In genomic region chr18:9757851-9758587, GRCh38 we compare ENCODE assay signal across 16 cellular contexts. TPM values are rescaled to one million over a fixed set of nuclear protein-coding genes. Genes with fewer than 3 reads are reported as not detected.
DNase-seq lines count a peak whose midpoint lies in the region; ATAC-seq and TF ChIP-seq lines count a peak whose summit lies in the region.
"Had no signal": no experiment of that assay in that cellular context is flagged by ENCODE, and none has a peak within 500 bp of the region (broad histone marks: within the 10 kb centered on the region; RNA-seq: fewer than 3 reads in every experiment).

No MANE protein-coding gene starts in this region.

- no peak overlapping the region for H2BK120ac ChIP-seq in mesenchymal stem cell (ENCODE audit: low read depth, low read length)

- H2BK15ac ChIP-seq in mesenchymal stem cell (ENCODE audit: low read depth, poor library complexity, severe bottlenecking), result no peak overlapping the region

- no peak overlapping the region for H3K4me2 ChIP-seq in mesenchymal stem cell (ENCODE audit: low read length, poor library complexity, severe bottlenecking)

- peaks cover 14% of the 10 kb centered on the region for H3K79me1 ChIP-seq in mesenchymal stem cell (replicated peaks; ENCODE audit: low read length, poor library complexity, severe bottlenecking)

- no peak overlapping the region for H2AFZ ChIP-seq in mesenchymal stem cell (ENCODE audit: low read depth, low read length)

- H3K36me3 ChIP-seq in KOPT-K1 (ENCODE audit: insufficient read depth, low read length), result no peaks in the 10 kb centered on the region
- H3K36me3 ChIP-seq in mesenchymal stem cell (ENCODE audit: control insufficient read depth in 1 of 2, insufficient read depth in 2 of 2, low read depth in 1 of 2, low read length in 2 of 2), result no peaks in the 10 kb centered on the region
- H3K36me3 ChIP-seq in CD8-positive, alpha-beta memory T cell (ENCODE audit: insufficient read depth, low read length), result no peaks in the 10 kb centered on the region

- H3K4me3 ChIP-seq in astrocyte of the cerebellum (ENCODE audit: low read depth, low read length), result no peak overlapping the region
- H3K4me3 ChIP-seq in mesenchymal stem cell (ENCODE audit: insufficient read depth in 1 of 2, low read depth in 1 of 2, low read length in 2 of 2), result no peak overlapping the region
- no peak overlapping the region for H3K4me3 ChIP-seq in CD8-positive, alpha-beta memory T cell (ENCODE audit: low read length)
- H3K4me3 ChIP-seq: coronary artery had no signal

- CTCF ChIA-PET in CD8-positive, alpha-beta memory T cell (lab: Charles Lee), result no interaction called here

- DNase-seq in AG08395 (ENCODE audit: low spot score), result peak; percentile 37
- peak; percentile 55 for DNase-seq in astrocyte of the cerebellum (ENCODE audit: low read depth)
- DNase-seq in mesenchymal stem cell, result peak; percentile 74
- no peak for DNase-seq in NCI-H146 treated with DMSO at 0.1 percent for 48 hours (lab: John Stamatoyannopoulos, UW; ENCODE audit: unreplicated experiment)
- DNase-seq in CD8-positive, alpha-beta memory T cell, result no peak
- DNase-seq in activated naive CD4-positive, alpha-beta T cell treated with anti-CD3 and anti-CD28 coated beads, Interleukin-2, amount 50 U/mL, for 72 hours (ENCODE audit: low spot score in 2 of 2), result no peak
- DNase-seq: activated CD8-positive, alpha-beta memory T cell treated with anti-CD3 and anti-CD28 coated beads for 24 hours; DND-41; left cardiac atrium; NCI-H2171 treated with DMSO at 0.1 percent for 48 hours; stimulated activated CD4-positive, alpha-beta T cell treated with anti-CD3 and anti-CD28 coated beads, Interleukin-15, amount 100 ng/mL, for 24 hours had no signal

- peak overlapping the region; percentile 52 for H4K8ac ChIP-seq in mesenchymal stem cell (ENCODE audit: low read length)

- no peak overlapping the region for H3K4ac ChIP-seq in mesenchymal stem cell (ENCODE audit: low read depth in 1 of 2, low read length in 2 of 2)

- peak overlapping the region in 1 of 2 experiments; percentile 52 for H2BK12ac ChIP-seq in mesenchymal stem cell (ENCODE audit: low read length in 2 of 2)

- H3K4me1 Mint-ChIP-seq in CD8-positive, alpha-beta memory T cell, result peaks cover 0 to 4% (median 0%) of the 10 kb centered on the region in 3 donors
- H3K4me1 Mint-ChIP-seq: activated naive CD4-positive, alpha-beta T cell treated with anti-CD3 and anti-CD28 coated beads, Interleukin-2, amount 50 U/mL, for 24 hours had no signal

- H3K27me3 ChIP-seq in mesenchymal stem cell (ENCODE audit: control insufficient read depth in 1 of 2, insufficient read depth in 1 of 2, low read length in 2 of 2), result no peaks in the 10 kb centered on the region
- no peaks in the 10 kb centered on the region for H3K27me3 ChIP-seq in CD8-positive, alpha-beta memory T cell (ENCODE audit: insufficient read depth, low read length, poor library complexity, severe bottlenecking)

- ATAC-seq in HG03442 (IDR thresholded peaks at IDR 0.05; ENCODE audit: unreplicated experiment), result no peak
- no peak for ATAC-seq in activated naive CD4-positive, alpha-beta T cell treated with anti-CD3 and anti-CD28 coated beads, Interleukin-2, amount 50 U/mL, for 72 hours
- ATAC-seq: HCT116 had no signal

- peak overlapping the region; percentile 33 for H2AK5ac ChIP-seq in mesenchymal stem cell (ENCODE audit: low read length, severe bottlenecking)

- H4K91ac ChIP-seq in mesenchymal stem cell (ENCODE audit: low read length), result peak overlapping the region; percentile 23

- peak overlapping the region; percentile 56 for H3K27ac ChIP-seq in KOPT-K1 (ENCODE audit: low read depth, low read length, poor library complexity, severe bottlenecking)
- peak overlapping the region; percentile 30 for H3K27ac ChIP-seq in mesenchymal stem cell (ENCODE audit: low read length, poor library complexity, severe bottlenecking)
- H3K27ac ChIP-seq in CD8-positive, alpha-beta memory T cell (ENCODE audit: low read depth, low read length), result no peak overlapping the region
- H3K27ac ChIP-seq: coronary artery had no signal

- H3K14ac ChIP-seq in mesenchymal stem cell (ENCODE audit: low read length in 2 of 2), result peak overlapping the region in 1 of 2 experiments; percentile 53

- H3K9me3 ChIP-seq in KOPT-K1 (ENCODE audit: insufficient read depth, low read length, poor library complexity, severe bottlenecking) (no peaks in the 10 kb centered on the region), mesenchymal stem cell (ENCODE audit: control insufficient read depth, low read length) (no peaks in the 10 kb centered on the region)
- H3K9me3 ChIP-seq in CD8-positive, alpha-beta memory T cell (ENCODE audit: low read length), result no peaks in the 10 kb centered on the region

- H3K23ac ChIP-seq in mesenchymal stem cell (ENCODE audit: low read length in 2 of 2), result no peak overlapping the region

- peak overlapping the region in 1 of 8 donors; percentile 23 for H3K27ac Mint-ChIP-seq in CD8-positive, alpha-beta memory T cell
- no peak overlapping the region for H3K27ac Mint-ChIP-seq in activated naive CD4-positive, alpha-beta T cell treated with anti-CD3 and anti-CD28 coated beads, Interleukin-2, amount 50 U/mL, for 72 hours
- H3K27ac Mint-ChIP-seq: activated naive CD4-positive, alpha-beta T cell treated with anti-CD3 and anti-CD28 coated beads, Interleukin-2, amount 50 U/mL, for 24 hours had no signal

- peak overlapping the region in 1 of 7 donors; percentile 8 for H3K4me3 Mint-ChIP-seq in CD8-positive, alpha-beta memory T cell
- H3K4me3 Mint-ChIP-seq: activated naive CD4-positive, alpha-beta T cell treated with anti-CD3 and anti-CD28 coated beads, Interleukin-2, amount 50 U/mL, for 24 hours had no signal

- H3K36me3 Mint-ChIP-seq in CD8-positive, alpha-beta memory T cell, result no peaks in the 10 kb centered on the region
- no peaks in the 10 kb centered on the region for H3K36me3 Mint-ChIP-seq in activated naive CD4-positive, alpha-beta T cell treated with anti-CD3 and anti-CD28 coated beads, Interleukin-2, amount 50 U/mL, for 72 hours
- H3K36me3 Mint-ChIP-seq: activated naive CD4-positive, alpha-beta T cell treated with anti-CD3 and anti-CD28 coated beads, Interleukin-2, amount 50 U/mL, for 24 hours had no signal

- in situ Hi-C loops in astrocyte of the cerebellum (cut with HindIII; ENCODE audit: low sequenced_read_pairs), result no loop called here

- H2BK5ac ChIP-seq in mesenchymal stem cell (ENCODE audit: low read depth, low read length, poor library complexity, severe bottlenecking), result no peak overlapping the region

- peaks cover 14% of the 10 kb centered on the region for H3K4me1 ChIP-seq in mesenchymal stem cell (ENCODE audit: control insufficient read depth, insufficient read depth, low read depth, low read length)
- H3K4me1 ChIP-seq in CD8-positive, alpha-beta memory T cell (ENCODE audit: insufficient read depth, low read length), result no peaks in the 10 kb centered on the region

- peak overlapping the region; percentile 2 for H3K9ac ChIP-seq in mesenchymal stem cell (ENCODE audit: low read length)

- WGBS in mesenchymal stem cell, result 65% methylated on average over 17 of the region's 17 CpGs

- H3K18ac ChIP-seq in mesenchymal stem cell (ENCODE audit: low read depth in 1 of 2, low read length in 2 of 2), result peak overlapping the region; percentile 8 to 55

- H3K9me3 Mint-ChIP-seq in CD8-positive, alpha-beta memory T cell, result peaks cover 0 to 2% (median 0%) of the 10 kb centered on the region in 5 donors
- H3K9me3 Mint-ChIP-seq in activated naive CD4-positive, alpha-beta T cell treated with anti-CD3 and anti-CD28 coated beads, Interleukin-2, amount 50 U/mL, for 72 hours, result no peaks in the 10 kb centered on the region
- H3K9me3 Mint-ChIP-seq: activated naive CD4-positive, alpha-beta T cell treated with anti-CD3 and anti-CD28 coated beads, Interleukin-2, amount 50 U/mL, for 24 hours had no signal

- POLR2A ChIA-PET in CD8-positive, alpha-beta memory T cell (lab: Charles Lee), result no interaction called here

- peaks cover 16 to 20% of the 10 kb centered on the region in 2 donors for H3K27me3 Mint-ChIP-seq in CD8-positive, alpha-beta memory T cell

- TF ChIP-seq CTCF in astrocyte of the cerebellum (IDR thresholded peaks at IDR 0.05; ENCODE audit: low read depth, low read length, missing control alignments), result no peak

RNA-seq across cellular contexts. Expression of gene RAB31, which starts 49.9 kb away (rescaled TPM):
- 128 TPM for polyA plus RNA-seq in mesenchymal stem cell (2013, experiment 1 of 2)
- 128 TPM for polyA plus RNA-seq in mesenchymal stem cell (2013, experiment 2 of 2)
- total RNA-seq in CD8-positive, alpha-beta memory T cell, result 1 to 10 TPM in 1 of 2 experiments, under 1 TPM in 1; 0.57 to 1.1 TPM
- polyA plus RNA-seq in CD8-positive, alpha-beta memory T cell, result 4.7 TPM
- total RNA-seq in activated naive CD4-positive, alpha-beta T cell treated with anti-CD3 and anti-CD28 coated beads, Interleukin-2, amount 50 U/mL, for 72 hours, result under 1 TPM; 0.36 to 0.99 TPM

Comparison
In these comparisons a context has a peak if more than half of its experiments do, and no peak if none do; other contexts are left out.
1. DNase-seq: peak in AG08395 (single experiment), astrocyte of the cerebellum (single experiment) and mesenchymal stem cell (single experiment); none in NCI-H146 treated with DMSO at 0.1 percent for 48 hours (single experiment), CD8-positive, alpha-beta memory T cell (0 of 5) and activated naive CD4-positive, alpha-beta T cell treated with anti-CD3 and anti-CD28 coated beads, Interleukin-2, amount 50 U/mL, for 72 hours (0 of 2).